Comparison of ENCODE assay signal across 10 cellular contexts in genomic region chr7:8115547-8116402, GRCh38.
A peak's percentile ranks its signal among the peaks of the same experiment; 100 is the strongest.
DNase-seq lines count a peak whose midpoint lies in the region; ATAC-seq, FAIRE-seq and TF ChIP-seq lines count a peak whose summit lies in the region.
"Had no signal": no experiment of that assay in that cellular context is flagged by ENCODE, and none has a peak within 500 bp of the region (broad histone marks: within the 10 kb centered on the region; RNA-seq: fewer than 3 reads in every experiment).

No MANE protein-coding gene starts in this region.

- ATAC-seq in GM19452 (IDR thresholded peaks at IDR 0.05; ENCODE audit: unreplicated experiment) (peak; percentile 89), HG03097 (IDR thresholded peaks at IDR 0.05; ENCODE audit: low FRiP score, unreplicated experiment) (peak; percentile 91)
- no peak for ATAC-seq in activated T-helper 17 cell treated with anti-CD3 and anti-CD28 coated beads, Interleukin-2, amount 50 U/mL, for 72 hours (replicated peaks)

- TF ChIP-seq POLR2A in GM12892 (IDR thresholded peaks at IDR 0.05; ENCODE audit: low read depth, low read length), result no peak

- DNase-seq in GM12892 (ENCODE audit: insufficient read length), result no peak
- no peak for DNase-seq in medulla oblongata (ENCODE audit: extremely low spot score)
- no peak for DNase-seq in NCI-H82 treated with DMSO at 0.1 percent for 48 hours (lab: John Stamatoyannopoulos, UW; ENCODE audit: unreplicated experiment)
- no peak for DNase-seq in midbrain (lab: John Stamatoyannopoulos, UW)
- DNase-seq in DMS114 treated with DMSO at 0.1 percent for 48 hours (lab: John Stamatoyannopoulos, UW; ENCODE audit: unreplicated experiment), result no peak

- H3K27ac Mint-ChIP-seq in activated T-helper 17 cell treated with anti-CD3 and anti-CD28 coated beads, Interleukin-2, amount 50 U/mL, for 72 hours, result no peak overlapping the region
- H3K27ac Mint-ChIP-seq: nephron had no signal

- H3K36me3 Mint-ChIP-seq in activated T-helper 17 cell treated with anti-CD3 and anti-CD28 coated beads, Interleukin-2, amount 50 U/mL, for 72 hours (ENCODE audit: low read depth), result no peaks in the 10 kb centered on the region

- H3K27me3 Mint-ChIP-seq in activated T-helper 17 cell treated with anti-CD3 and anti-CD28 coated beads, Interleukin-2, amount 50 U/mL, for 72 hours, result no peaks in the 10 kb centered on the region

- H3K9me3 Mint-ChIP-seq in activated T-helper 17 cell treated with anti-CD3 and anti-CD28 coated beads, Interleukin-2, amount 50 U/mL, for 72 hours, result no peaks in the 10 kb centered on the region

- peaks cover 30% of the 10 kb centered on the region for H3K4me1 Mint-ChIP-seq in activated T-helper 17 cell treated with anti-CD3 and anti-CD28 coated beads, Interleukin-2, amount 50 U/mL, for 72 hours
- H3K4me1 Mint-ChIP-seq: nephron had no signal

- FAIRE-seq in GM12892 (lab: Jason Lieb, UNC), result peak; percentile 89
- FAIRE-seq: G401.6 had no signal

- H3K4me3 Mint-ChIP-seq in activated T-helper 17 cell treated with anti-CD3 and anti-CD28 coated beads, Interleukin-2, amount 50 U/mL, for 72 hours, result peak overlapping the region; percentile 38
- H3K4me3 Mint-ChIP-seq: nephron had no signal
